ENCODE assay signal across 9 cellular contexts in genomic region chr2:47075361-47076125, GRCh38.
DNase-seq lines count a peak whose midpoint lies in the region; ATAC-seq, FAIRE-seq and TF ChIP-seq lines count a peak whose summit lies in the region.
"Had no signal": no experiment of that assay in that cellular context is flagged by ENCODE, and none has a peak within 500 bp of the region (broad histone marks: within the 10 kb centered on the region; RNA-seq: fewer than 3 reads in every experiment).

No MANE protein-coding gene starts in this region.

- no peaks in the 10 kb centered on the region for H3K27me3 ChIP-seq in SJSA1 (replicated peaks)
- H3K27me3 ChIP-seq in foreskin keratinocyte: no peaks in the 10 kb centered on the region
- no peaks in the 10 kb centered on the region for H3K27me3 ChIP-seq in smooth muscle cell (ENCODE audit: low read depth)
- H3K27me3 ChIP-seq in small intestine (ENCODE audit: control insufficient read depth in 2 of 2, insufficient read depth in 2 of 2, low read length in 2 of 2): no peaks in the 10 kb centered on the region

- no peak overlapping the region for H2AFZ ChIP-seq in smooth muscle cell (ENCODE audit: low read depth)

- H3K27ac ChIP-seq in SJSA1 (peak overlapping the region; percentile 99), foreskin keratinocyte (no peak overlapping the region), smooth muscle cell (ENCODE audit: low read depth) (peak overlapping the region; percentile 94), small intestine (ENCODE audit: low read depth in 1 of 2, low read length in 1 of 2) (peak overlapping the region in 1 of 2 donors; percentile 41)

- peaks cover 69% of the 10 kb centered on the region for H3K4me1 ChIP-seq in SJSA1 (replicated peaks)
- peaks cover 12% of the 10 kb centered on the region for H3K4me1 ChIP-seq in foreskin keratinocyte
- H3K4me1 ChIP-seq in smooth muscle cell (ENCODE audit: low read depth): peaks cover 7% of the 10 kb centered on the region
- peaks cover 11 to 28% of the 10 kb centered on the region in 2 donors for H3K4me1 ChIP-seq in small intestine (ENCODE audit: control insufficient read depth in 2 of 2, insufficient read depth in 1 of 2, low read depth in 1 of 2, low read length in 1 of 2)

- WGBS in smooth muscle cell (ENCODE audit: low lambda C conversion rate): 96% methylated on average over 6 of the region's 6 CpGs
- 77 to 90% (median 86%) methylated on average over 6 of the region's 6 CpGs for WGBS in small intestine, 3 donors

- peak; percentile 5 for TF ChIP-seq CTCF in foreskin keratinocyte (conservative IDR thresholded peaks at IDR 0.05)
- TF ChIP-seq CTCF in smooth muscle cell (IDR thresholded peaks at IDR 0.05; ENCODE audit: borderline replicate concordance, insufficient read depth, poor library complexity, severe bottlenecking): no peak

- H3K9me3 ChIP-seq in SJSA1 (replicated peaks): no peaks in the 10 kb centered on the region
- no peaks in the 10 kb centered on the region for H3K9me3 ChIP-seq in smooth muscle cell (replicated peaks; ENCODE audit: low read depth)
- no peaks in the 10 kb centered on the region for H3K9me3 ChIP-seq in small intestine (ENCODE audit: control insufficient read depth, low read depth)

- FAIRE-seq in G401.6 (lab: Jason Lieb, UNC): peak; percentile 76
- no peak for FAIRE-seq in small intestine (lab: Jason Lieb, UNC)

- H3K9ac ChIP-seq in smooth muscle cell (ENCODE audit: low read depth): no peak overlapping the region

- no peak for DNase-seq in SJSA1 (ENCODE audit: low read depth in 1 of 2, low spot score in 2 of 2)
- no peak for DNase-seq in foreskin keratinocyte
- DNase-seq in smooth muscle cell (lab: John Stamatoyannopoulos, UW; ENCODE audit: unreplicated experiment): no peak
- DNase-seq in small intestine: no peak
- DNase-seq in NCI-H2171 (lab: John Stamatoyannopoulos, UW): no peak
- DNase-seq in activated gamma-delta T cell (lab: John Stamatoyannopoulos, UW): no peak
- DNase-seq: NCI-H1694 treated with DMSO at 0.1 percent for 48 hours had no signal

- H4K20me1 ChIP-seq in smooth muscle cell (ENCODE audit: low read depth): no peaks in the 10 kb centered on the region

- ATAC-seq in foreskin keratinocyte (no peak), HG03521 (IDR thresholded peaks at IDR 0.05; ENCODE audit: unreplicated experiment) (no peak)

- no peak overlapping the region for H3K4me2 ChIP-seq in smooth muscle cell

- H3K79me2 ChIP-seq in smooth muscle cell (ENCODE audit: low read depth): no peaks in the 10 kb centered on the region

- H3F3A ChIP-seq in smooth muscle cell (ENCODE audit: low read depth): peaks cover 17% of the 10 kb centered on the region

- no peak overlapping the region for H3K4me3 ChIP-seq in SJSA1
- no peak overlapping the region for H3K4me3 ChIP-seq in smooth muscle cell
- H3K4me3 ChIP-seq in small intestine (ENCODE audit: low read depth in 1 of 2, low read length in 2 of 2): no peak overlapping the region

- H3K36me3 ChIP-seq in SJSA1 (peaks cover 21% of the 10 kb centered on the region), smooth muscle cell (ENCODE audit: low read depth) (no peaks in the 10 kb centered on the region), small intestine (ENCODE audit: control insufficient read depth in 2 of 2, insufficient read depth in 2 of 2, low read length in 2 of 2) (peaks cover 0 to 6% of the 10 kb centered on the region in 2 donors)
